8 cellular contexts compared by ENCODE assay signal in genomic region chr17:58693208-58693607, GRCh38. TPM values are rescaled to one million over a fixed set of nuclear protein-coding genes. Genes with fewer than 3 reads are reported as not detected.
DNase-seq lines count a peak whose midpoint lies in the region; ATAC-seq and TF ChIP-seq lines count a peak whose summit lies in the region.

No MANE protein-coding gene starts in this region.

- in situ Hi-C loops in transverse colon (cut with MboI; ENCODE audit: low pct_ligation_motif_present in 1 of 4, low pct_unique_long_range_greater_than_20kb in 1 of 4, low sequenced_read_pairs in 3 of 4) = no loop called here

- DNase-seq in activated naive CD4-positive, alpha-beta T cell treated with anti-CD3 and anti-CD28 coated beads, Interleukin-2, amount 10 ng/mL, durations not matched to agents 7 days and 5 days = no peak
- no peak for DNase-seq in activated naive CD4-positive, alpha-beta T cell (lab: John Stamatoyannopoulos, UW)
- DNase-seq in kidney epithelial cell (ENCODE audit: low read depth) (no peak), transverse colon (no peak), sciatic nerve (ENCODE audit: low spot score) (no peak), hypothalamus (lab: John Stamatoyannopoulos, UW) (no peak), NCI-H510A treated with DMSO at 0.1 percent for 48 hours (lab: John Stamatoyannopoulos, UW) (no peak)

- H3K27ac ChIP-seq in transverse colon = peak overlapping the region; percentile 81 to 87 (median 83)

- ATAC-seq in activated T-helper 17 cell treated with anti-CD3 and anti-CD28 coated beads, Interleukin-2, amount 50 U/mL, for 72 hours (replicated peaks) = no peak
- no peak for ATAC-seq in sciatic nerve

- intact Hi-C loops in transverse colon (cut with DNase I; ENCODE audit: low total_unique reads) = loop anchor here (10.0 kb wide), 1 partner anchor 168 kb away; no protein-coding TSS in a partner anchor
- intact Hi-C loops in sciatic nerve (cut with DNase I) = no loop called here

- no peak for TF ChIP-seq POLR2A in transverse colon (IDR thresholded peaks at IDR 0.05)

- no peaks in the 10 kb centered on the region for H3K36me3 ChIP-seq in kidney epithelial cell (ENCODE audit: control insufficient read depth, insufficient read depth, low read length)
- no peaks in the 10 kb centered on the region for H3K36me3 ChIP-seq in transverse colon

- peaks cover 22% of the 10 kb centered on the region for H3K36me3 Mint-ChIP-seq in activated naive CD4-positive, alpha-beta T cell treated with anti-CD3 and anti-CD28 coated beads, Interleukin-2, amount 10 ng/mL, durations not matched to agents 7 days and 5 days
- peaks cover 48% of the 10 kb centered on the region for H3K36me3 Mint-ChIP-seq in activated T-helper 17 cell treated with anti-CD3 and anti-CD28 coated beads, Interleukin-2, amount 50 U/mL, for 72 hours (ENCODE audit: low read depth)

- TF ChIP-seq EP300 in transverse colon (IDR thresholded peaks at IDR 0.05; ENCODE audit: low read depth) = no peak

- no peaks in the 10 kb centered on the region for H3K27me3 ChIP-seq in kidney epithelial cell (ENCODE audit: control insufficient read depth, insufficient read depth, low read length)
- no peaks in the 10 kb centered on the region for H3K27me3 ChIP-seq in transverse colon

- H3K9me3 ChIP-seq in transverse colon = no peaks in the 10 kb centered on the region

- peak overlapping the region; percentile 94 for H3K4me3 Mint-ChIP-seq in activated naive CD4-positive, alpha-beta T cell treated with anti-CD3 and anti-CD28 coated beads, Interleukin-2, amount 10 ng/mL, durations not matched to agents 7 days and 5 days
- H3K4me3 Mint-ChIP-seq in activated T-helper 17 cell treated with anti-CD3 and anti-CD28 coated beads, Interleukin-2, amount 50 U/mL, for 72 hours = peak overlapping the region; percentile 95

- WGBS in transverse colon (ENCODE audit: low coverage in 1 of 2), 2 donors = 66 to 70% methylated on average over 6 to 8 of the region's 8 CpGs

- peaks cover 5 to 21% (median 8%) of the 10 kb centered on the region in 4 donors for H3K4me1 ChIP-seq in transverse colon

- H3K27ac Mint-ChIP-seq in activated naive CD4-positive, alpha-beta T cell treated with anti-CD3 and anti-CD28 coated beads, Interleukin-2, amount 10 ng/mL, durations not matched to agents 7 days and 5 days = peak overlapping the region; percentile 96
- H3K27ac Mint-ChIP-seq in activated T-helper 17 cell treated with anti-CD3 and anti-CD28 coated beads, Interleukin-2, amount 50 U/mL, for 72 hours = peak overlapping the region; percentile 95

- TF ChIP-seq CTCF in kidney epithelial cell (IDR thresholded peaks at IDR 0.05; ENCODE audit: insufficient read depth, low read length, poor library complexity, severe bottlenecking) (no peak), transverse colon (IDR thresholded peaks at IDR 0.05) (no peak)

- H3K4me3 ChIP-seq in kidney epithelial cell (ENCODE audit: low read depth, low read length) = peak overlapping the region; percentile 79
- H3K4me3 ChIP-seq in transverse colon = peak overlapping the region in 3 of 4 donors; percentile 48 to 68 (median 58)

- no peaks in the 10 kb centered on the region for H3K27me3 Mint-ChIP-seq in activated naive CD4-positive, alpha-beta T cell treated with anti-CD3 and anti-CD28 coated beads, Interleukin-2, amount 10 ng/mL, durations not matched to agents 7 days and 5 days
- H3K27me3 Mint-ChIP-seq in activated T-helper 17 cell treated with anti-CD3 and anti-CD28 coated beads, Interleukin-2, amount 50 U/mL, for 72 hours = no peaks in the 10 kb centered on the region

- CTCF ChIA-PET in activated naive CD4-positive, alpha-beta T cell treated with anti-CD3 and anti-CD28 coated beads, Interleukin-2, amount 10 ng/mL, durations not matched to agents 7 days and 5 days (lab: Charles Lee) = interaction anchor here (0.8 kb wide), 1 partner anchor 175 kb away, joined by 4 read pairs; no protein-coding TSS in a partner anchor

- peaks cover 35% of the 10 kb centered on the region for H3K4me1 Mint-ChIP-seq in activated naive CD4-positive, alpha-beta T cell treated with anti-CD3 and anti-CD28 coated beads, Interleukin-2, amount 10 ng/mL, durations not matched to agents 7 days and 5 days
- peaks cover 9% of the 10 kb centered on the region for H3K4me1 Mint-ChIP-seq in activated T-helper 17 cell treated with anti-CD3 and anti-CD28 coated beads, Interleukin-2, amount 50 U/mL, for 72 hours

- H3K9me3 Mint-ChIP-seq in activated naive CD4-positive, alpha-beta T cell treated with anti-CD3 and anti-CD28 coated beads, Interleukin-2, amount 10 ng/mL, durations not matched to agents 7 days and 5 days = no peaks in the 10 kb centered on the region
- no peaks in the 10 kb centered on the region for H3K9me3 Mint-ChIP-seq in activated T-helper 17 cell treated with anti-CD3 and anti-CD28 coated beads, Interleukin-2, amount 50 U/mL, for 72 hours

RNA-seq across cellular contexts. Expression of gene RAD51C, which starts 0.8 kb away (rescaled TPM):
- 100 to 1,000 TPM in 1 of 2 donors, 10 to 100 TPM in 1; 75.3 to 112 TPM for total RNA-seq in activated T-helper 17 cell treated with anti-CD3 and anti-CD28 coated beads, Interleukin-2, amount 50 U/mL, for 72 hours
- 26.9 and 34.0 TPM in 2 replicates for total RNA-seq in kidney epithelial cell
- 10 to 100 TPM in 2 of 4 donors, 1 to 10 TPM in 2; 4.9 to 37.0 (median 9.2) TPM for total RNA-seq in transverse colon
- total RNA-seq in sciatic nerve = 27.8 TPM

RNA-seq across cellular contexts. Expression of gene TEX14, which starts 1.4 kb away (rescaled TPM):
- total RNA-seq in activated T-helper 17 cell treated with anti-CD3 and anti-CD28 coated beads, Interleukin-2, amount 50 U/mL, for 72 hours = under 1 TPM; 0.30 to 0.32 TPM
- 0.04 and 0.07 TPM in 2 replicates for total RNA-seq in kidney epithelial cell
- total RNA-seq in transverse colon = under 1 TPM in 1 of 4 donors, not detected in 3; 0.27 TPM
- 0.76 TPM for total RNA-seq in sciatic nerve
